Comparison of ENCODE assay signal across 12 cellular contexts in the genomic region with DNA sequence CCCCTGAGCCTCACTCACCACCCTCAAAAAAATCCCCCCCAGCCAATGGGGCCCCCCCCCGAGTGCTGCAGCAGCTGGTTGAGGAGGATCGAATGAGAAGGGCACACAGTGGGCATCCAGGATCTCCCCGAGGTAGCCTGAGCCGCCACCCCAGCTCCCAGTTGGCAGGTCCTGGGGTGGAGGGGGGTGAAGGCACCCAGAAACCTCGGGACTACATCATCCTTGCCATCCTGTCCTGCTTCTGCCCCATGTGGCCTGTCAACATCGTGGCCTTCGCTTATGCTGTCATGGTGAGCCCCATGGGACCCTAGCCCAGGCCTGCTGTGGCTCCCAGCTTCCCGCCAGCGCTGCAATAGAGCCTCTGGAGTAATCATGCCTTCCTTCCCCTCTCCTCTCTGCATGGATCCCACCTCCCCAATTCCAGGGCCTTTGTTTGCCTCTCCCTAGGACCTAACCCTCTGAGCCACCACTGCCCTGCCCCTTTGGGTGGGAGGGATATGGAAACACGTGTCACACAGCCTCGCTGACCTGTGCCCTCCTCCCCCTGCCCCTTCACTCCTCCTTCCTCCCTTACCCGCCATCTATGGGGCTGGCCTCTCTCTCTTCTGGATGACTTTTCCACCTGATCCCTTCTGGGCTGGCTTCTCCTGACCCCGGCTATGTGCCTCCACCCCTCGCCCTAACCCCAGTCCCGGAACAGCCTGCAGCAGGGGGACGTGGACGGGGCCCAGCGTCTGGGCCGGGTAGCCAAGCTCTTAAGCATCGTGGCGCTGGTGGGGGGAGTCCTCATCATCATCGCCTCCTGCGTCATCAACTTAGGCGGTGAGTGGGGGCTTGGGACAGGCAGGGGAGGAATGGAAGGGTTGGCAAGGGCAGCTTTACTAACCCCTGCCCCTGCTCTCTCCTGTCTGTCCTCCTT. TPM values are rescaled to one million over a fixed set of nuclear protein-coding genes. Genes with fewer than 3 reads are reported as not detected.
DNase-seq lines count a peak whose midpoint lies in the region; ATAC-seq and TF ChIP-seq lines count a peak whose summit lies in the region.
"Had no signal": no experiment of that assay in that cellular context is flagged by ENCODE, and none has a peak within 500 bp of the region (broad histone marks: within the 10 kb centered on the region; RNA-seq: fewer than 3 reads in every experiment).

No MANE protein-coding gene starts in this region.

- no peak overlapping the region for H2AFZ ChIP-seq in neural cell (ENCODE audit: low read depth, low read length)

- DNase-seq in dorsolateral prefrontal cortex (no peak), medulla oblongata (ENCODE audit: extremely low spot score) (no peak), H4 (ENCODE audit: low spot score) (no peak), NCI-H2171 treated with DMSO at 0.1 percent for 48 hours (lab: John Stamatoyannopoulos, UW) (no peak)
- DNase-seq: DMS79; effector CD4-positive, alpha-beta T cell; islet precursor cell; NCI-H187 treated with DMSO at 0.1 percent for 48 hours had no signal

- TF ChIP-seq EP300 in neural cell (conservative IDR thresholded peaks at IDR 0.05; ENCODE audit: poor library complexity, severe bottlenecking): no peak

- peak overlapping the region in 9 of 11 experiments; percentile 85 to 99 (median 97); a peak in 17 of 22 replicates for H3K9ac ChIP-seq in BLaER1 treated with 17β-estradiol and CSF1 and Interleukin-3, amounts not matched to agents 10 nM and 100 nM
- H3K9ac ChIP-seq in HUES6 (ENCODE audit: low read length) (peak overlapping the region; percentile 10), neural cell (ENCODE audit: low read length) (peak overlapping the region; percentile 99)

- no peaks in the 10 kb centered on the region for H3F3A ChIP-seq in neural cell (ENCODE audit: insufficient read depth, low read length, poor library complexity, severe bottlenecking)

- peaks cover 13 to 33% (median 27%) of the 10 kb centered on the region in 11 experiments; a peak in 21 of 22 replicates for H3K36me3 ChIP-seq in BLaER1 treated with 17β-estradiol and CSF1 and Interleukin-3, amounts not matched to agents 10 nM and 100 nM
- H3K36me3 ChIP-seq in HUES6 (ENCODE audit: control insufficient read depth, insufficient read depth, low read length): peaks cover 23% of the 10 kb centered on the region
- no peaks in the 10 kb centered on the region for H3K36me3 ChIP-seq in neural cell (ENCODE audit: insufficient read depth, low read length)

- H3K79me2 ChIP-seq in neural cell (replicated peaks; ENCODE audit: insufficient read depth, low read length): peaks cover 50% of the 10 kb centered on the region

- no peak for TF ChIP-seq RAD21 in neural cell (conservative IDR thresholded peaks at IDR 0.05)

- no peaks in the 10 kb centered on the region for H3K9me2 ChIP-seq in neural cell (ENCODE audit: insufficient read depth, low read length)

- peaks cover 77 to 85% (median 81%) of the 10 kb centered on the region in 10 experiments for H3K4me1 ChIP-seq in BLaER1 treated with 17β-estradiol and CSF1 and Interleukin-3, amounts not matched to agents 10 nM and 100 nM
- peaks cover 49% of the 10 kb centered on the region for H3K4me1 ChIP-seq in HUES6 (ENCODE audit: control insufficient read depth, insufficient read depth, low read length)

- intact Hi-C loops in dorsolateral prefrontal cortex (cut with DNase I): loop anchor here (5.0 to 10.0 kb wide), 4 partner anchors 88 to 843 kb away; partner anchors contain the start of genes HIRIP3 (in 2 of the 2), INO80E (in 2 of the 2), ASPHD1 (in 1 of the 2) and FBRS (in 1 of the 2)

- peaks cover 0 to 11% (median 0%) of the 10 kb centered on the region in 11 experiments; a peak in 3 of 22 replicates for H3K27me3 ChIP-seq in BLaER1 treated with 17β-estradiol and CSF1 and Interleukin-3, amounts not matched to agents 10 nM and 100 nM
- H3K27me3 ChIP-seq in HUES6 (ENCODE audit: control insufficient read depth, insufficient read depth, low read length): no peaks in the 10 kb centered on the region
- H3K27me3 ChIP-seq in dorsolateral prefrontal cortex: no peaks in the 10 kb centered on the region
- no peaks in the 10 kb centered on the region for H3K27me3 ChIP-seq in neural cell (ENCODE audit: insufficient read depth, low read depth, low read length)

- H3K4me2 ChIP-seq in BLaER1 treated with 17β-estradiol and CSF1 and Interleukin-3, amounts not matched to agents 10 nM and 100 nM: peak overlapping the region; percentile 95 to 100 (median 100)
- H3K4me2 ChIP-seq in neural cell (ENCODE audit: low read length): peak overlapping the region; percentile 96

- TF ChIP-seq CTCF in dorsolateral prefrontal cortex (IDR thresholded peaks at IDR 0.05 in 54 of 56, conservative IDR thresholded peaks at IDR 0.05 in 2 of 56; ENCODE audit: low read depth in 1 of 56, partially characterized antibody in 56 of 56) (no peak), neural cell (IDR thresholded peaks at IDR 0.05; ENCODE audit: poor library complexity, severe bottlenecking) (no peak)

- no peaks in the 10 kb centered on the region for H3K9me3 ChIP-seq in BLaER1 treated with 17β-estradiol and CSF1 and Interleukin-3, amounts not matched to agents 10 nM and 100 nM (replicated peaks in 1 of 11)
- no peaks in the 10 kb centered on the region for H3K9me3 ChIP-seq in HUES6 (ENCODE audit: control insufficient read depth, insufficient read depth, low read depth, low read length)
- H3K9me3 ChIP-seq in neural cell (ENCODE audit: low read length): no peaks in the 10 kb centered on the region

- no peak for ATAC-seq in GM21737 (IDR thresholded peaks at IDR 0.05; ENCODE audit: unreplicated experiment)

- peaks cover 19 to 42% (median 29%) of the 10 kb centered on the region in 11 experiments; a peak in 21 of 22 replicates for H4K20me1 ChIP-seq in BLaER1 treated with 17β-estradiol and CSF1 and Interleukin-3, amounts not matched to agents 10 nM and 100 nM
- no peaks in the 10 kb centered on the region for H4K20me1 ChIP-seq in neural cell (ENCODE audit: insufficient read depth)

- H3K4me3 ChIP-seq in BLaER1 treated with 17β-estradiol and CSF1 and Interleukin-3, amounts not matched to agents 10 nM and 100 nM: peak overlapping the region; percentile 68 to 87 (median 80); a peak in 18 of 20 replicates
- H3K4me3 ChIP-seq in HUES6 (ENCODE audit: low read depth, low read length) (peak overlapping the region; percentile 92; the same call in 1 of the 2 replicates), dorsolateral prefrontal cortex (peak overlapping the region in 58 of 59 donors; percentile 12 to 95 (median 83)), neural cell (ENCODE audit: low read length) (peak overlapping the region; percentile 100)

- H3K27ac ChIP-seq in BLaER1 treated with 17β-estradiol and CSF1 and Interleukin-3, amounts not matched to agents 10 nM and 100 nM: peak overlapping the region in 9 of 11 experiments; percentile 81 to 98 (median 88); a peak in 17 of 22 replicates
- H3K27ac ChIP-seq in HUES6 (ENCODE audit: low read depth, low read length) (no peak overlapping the region), dorsolateral prefrontal cortex (peak overlapping the region in 55 of 59 donors; percentile 23 to 99 (median 97)), neural cell (ENCODE audit: low read length) (peak overlapping the region; percentile 98)

TF ChIP-seq in neural cell, 6 proteins besides CTCF, POLR2A, EP300 and RAD21 (continues in another document):
- TF ChIP-seq SMC3 (conservative IDR thresholded peaks at IDR 0.05; ENCODE audit: poor library complexity): no peak
- no peak for TF ChIP-seq POLR2AphosphoS5 (IDR thresholded peaks at IDR 0.05)
- TF ChIP-seq MXI1 (conservative IDR thresholded peaks at IDR 0.05; ENCODE audit: poor library complexity, severe bottlenecking): no peak
- no peak for TF ChIP-seq REST (IDR thresholded peaks at IDR 0.05; ENCODE audit: borderline replicate concordance)

RNA-seq across cellular contexts. Expression of gene PRRT2, which starts 1.9 kb away (rescaled TPM):
- 100 to 1,000 TPM in 117 of 120 experiments, 10 to 100 TPM in 3; 59.4 to 245 (median 169) TPM for total RNA-seq in dorsolateral prefrontal cortex
- 84.2 and 105 TPM in 2 replicates for polyA plus RNA-seq in neural cell
- 29.9 and 40.6 TPM in 2 replicates for polyA minus RNA-seq in neural cell
- 0.14 and 1.0 TPM in 2 replicates for total RNA-seq in H4 (2014; rRNA removed; shearing (Covaris generic))

RNA-seq across cellular contexts. Expression of gene PAGR1, which starts 2.0 kb away (rescaled TPM):
- 10 to 100 TPM; 16.6 to 44.6 (median 24.7) TPM for total RNA-seq in dorsolateral prefrontal cortex
- 86.8 and 88.7 TPM in 2 replicates for polyA plus RNA-seq in neural cell
- polyA minus RNA-seq in neural cell: 21.9 and 24.0 TPM in 2 replicates
- total RNA-seq in H4 (2014; rRNA removed; shearing (Covaris generic)): 43.4 and 46.3 TPM in 2 replicates

RNA-seq across cellular contexts. Expression of gene MVP, which starts 6.4 kb away (rescaled TPM):
- total RNA-seq in dorsolateral prefrontal cortex: 10 to 100 TPM; 16.4 to 85.7 (median 36.1) TPM
- polyA plus RNA-seq in neural cell: 2.5 and 5.7 TPM in 2 replicates
- 2.1 and 3.2 TPM in 2 replicates for polyA minus RNA-seq in neural cell
- total RNA-seq in H4 (2014; rRNA removed; shearing (Covaris generic)): 83.0 and 87.2 TPM in 2 replicates

RNA-seq across cellular contexts. Expression of gene MAZ, which starts 7.6 kb away (rescaled TPM):
- total RNA-seq in dorsolateral prefrontal cortex: 100 to 1,000 TPM; 133 to 275 (median 174) TPM
- polyA plus RNA-seq in neural cell: 147 and 168 TPM in 2 replicates
- polyA minus RNA-seq in neural cell: 246 and 274 TPM in 2 replicates
- total RNA-seq in H4 (2014; rRNA removed; shearing (Covaris generic)): 84.6 and 135 TPM in 2 replicates

RNA-seq across cellular contexts. Expression of gene KIF22, which starts 23.4 kb away (rescaled TPM):
- 10 to 100 TPM; 10.5 to 31.6 (median 21.6) TPM for total RNA-seq in dorsolateral prefrontal cortex
- polyA plus RNA-seq in neural cell: 81.1 and 89.7 TPM in 2 replicates
- polyA minus RNA-seq in neural cell: 48.7 and 74.7 TPM in 2 replicates
- total RNA-seq in H4 (2014; rRNA removed; shearing (Covaris generic)): 60.9 and 72.7 TPM in 2 replicates

Comparison
In these comparisons a context has a peak if more than half of its experiments do, and no peak if none do; other contexts are left out.
1. H3K9ac ChIP-seq: peak in every context shown above with its lines; median percentile 99 in neural cell; 97 in BLaER1 treated with 17β-estradiol and CSF1 and Interleukin-3, amounts not matched to agents 10 nM and 100 nM; 10 in HUES6.
2. RNA of gene PRRT2, which starts 1.9 kb away (total RNA-seq): 59.4 to 245 TPM in dorsolateral prefrontal cortex; 0.14 to 1.0 TPM in H4; every median in the first group is over 10 times any median in the second.
3. Peak in every context shown above with its lines, with median percentiles within 50 percentile points of each other: H3K4me3 ChIP-seq.